In genomic region chr15:92205255-92205739, GRCh38 we compare ENCODE assay signal across 15 cellular contexts.
A peak's percentile ranks its signal among the peaks of the same experiment; 100 is the strongest.
DNase-seq lines count a peak whose midpoint lies in the region; ATAC-seq and TF ChIP-seq lines count a peak whose summit lies in the region.
"Had no signal": no experiment of that assay in that cellular context is flagged by ENCODE, and none has a peak within 500 bp of the region (broad histone marks: within the 10 kb centered on the region; RNA-seq: fewer than 3 reads in every experiment).

No MANE protein-coding gene starts in this region.

- intact Hi-C loops in stomach (cut with DNase I; ENCODE audit: low total_unique reads) = no loop called here

- H3K4me1 Mint-ChIP-seq in brain = no peaks in the 10 kb centered on the region

- no peaks in the 10 kb centered on the region for H3F3A ChIP-seq in smooth muscle cell (ENCODE audit: low read depth)

- no peaks in the 10 kb centered on the region for H3K79me2 ChIP-seq in smooth muscle cell (ENCODE audit: low read depth)

- peaks cover 3 to 19% (median 17%) of the 10 kb centered on the region in 5 experiments for H3K9me3 Mint-ChIP-seq in brain
- H3K9me3 Mint-ChIP-seq: T-helper 1 cell treated with Interleukin-12 subunit alpha and Interleukin-12 subunit beta and Interleukin-4 antibody, amounts not matched to agents 30 μg/mL and 1 μg/mL, for 36 hours had no signal

- no peak for ATAC-seq in esophagus mucosa
- ATAC-seq: gastrocnemius medialis, sciatic nerve had no signal

- TF ChIP-seq CTCF in brain (conservative IDR thresholded peaks at IDR 0.05) (peak; percentile 38 to 53), smooth muscle cell (IDR thresholded peaks at IDR 0.05; ENCODE audit: borderline replicate concordance, insufficient read depth, poor library complexity, severe bottlenecking) (peak; percentile 28), stomach (IDR thresholded peaks at IDR 0.05) (no peak)

- 46% methylated on average over 2 of the region's 2 CpGs for WGBS in smooth muscle cell (ENCODE audit: low lambda C conversion rate)
- 55 to 68% (median 57%) methylated on average over 2 of the region's 2 CpGs for WGBS in stomach, 5 donors

- no peak overlapping the region for H3K9ac ChIP-seq in smooth muscle cell (ENCODE audit: low read depth)

- no peak overlapping the region for H3K4me3 ChIP-seq in smooth muscle cell
- H3K4me3 ChIP-seq in stomach = no peak overlapping the region
- H3K4me3 ChIP-seq: gastrocnemius medialis, tibial artery had no signal

- H3K27ac ChIP-seq in smooth muscle cell (ENCODE audit: low read depth) = no peak overlapping the region
- H3K27ac ChIP-seq in stomach = no peak overlapping the region
- H3K27ac ChIP-seq: gastrocnemius medialis, tibial artery had no signal

- H3K27ac Mint-ChIP-seq in brain = no peak overlapping the region
- H3K27ac Mint-ChIP-seq: T-helper 1 cell treated with Interleukin-12 subunit alpha and Interleukin-12 subunit beta and Interleukin-4 antibody, amounts not matched to agents 30 μg/mL and 1 μg/mL, for 36 hours had no signal

- H4K20me1 ChIP-seq in smooth muscle cell (ENCODE audit: low read depth) = no peaks in the 10 kb centered on the region

- H3K9me3 ChIP-seq in smooth muscle cell (replicated peaks; ENCODE audit: low read depth) (no peaks in the 10 kb centered on the region), stomach (peaks cover 0 to 9% (median 0%) of the 10 kb centered on the region in 4 donors)
- H3K9me3 ChIP-seq: gastrocnemius medialis had no signal

- H3K4me3 Mint-ChIP-seq in brain = no peak overlapping the region
- H3K4me3 Mint-ChIP-seq: T-helper 1 cell treated with Interleukin-12 subunit alpha and Interleukin-12 subunit beta and Interleukin-4 antibody, amounts not matched to agents 30 μg/mL and 1 μg/mL, for 36 hours had no signal

- DNase-seq in SIG-M5 treated with dmso at 0.1 percent for 504 hours (lab: John Stamatoyannopoulos, UW; ENCODE audit: unreplicated experiment) (peak; percentile 6), SIG-M5 (lab: John Stamatoyannopoulos, UW) (no peak), iPS-NIHi7 (ENCODE audit: extremely low spot score) (peak; percentile 44), smooth muscle cell (lab: John Stamatoyannopoulos, UW; ENCODE audit: unreplicated experiment) (no peak), stomach (no peak), COR-L47 (lab: John Stamatoyannopoulos, UW) (no peak)
- DNase-seq: activated CD4-positive, alpha-beta T cell treated with anti-CD3 and anti-CD28 coated beads, Interleukin-2, amount 50 U/mL, for 1 hour; activated gamma-delta T cell; DND-41; gastrocnemius medialis; tibial artery had no signal

- no peak overlapping the region for H2AFZ ChIP-seq in smooth muscle cell (ENCODE audit: low read depth)

- no peak for TF ChIP-seq EP300 in stomach (IDR thresholded peaks at IDR 0.05)

- TF ChIP-seq POLR2A in stomach (IDR thresholded peaks at IDR 0.05) = no peak

- H3K4me1 ChIP-seq in smooth muscle cell (ENCODE audit: low read depth) = peaks cover 4% of the 10 kb centered on the region
- no peaks in the 10 kb centered on the region for H3K4me1 ChIP-seq in stomach
- H3K4me1 ChIP-seq: gastrocnemius medialis, tibial artery had no signal

- no peaks in the 10 kb centered on the region for H3K27me3 ChIP-seq in smooth muscle cell (ENCODE audit: low read depth)
- peaks cover 0 to 10% (median 0%) of the 10 kb centered on the region in 3 donors for H3K27me3 ChIP-seq in stomach
- H3K27me3 ChIP-seq: gastrocnemius medialis, tibial artery had no signal

- peaks cover 11% of the 10 kb centered on the region for H3K27me3 Mint-ChIP-seq in brain

- no peaks in the 10 kb centered on the region for H3K36me3 Mint-ChIP-seq in brain

- H3K36me3 ChIP-seq in smooth muscle cell (ENCODE audit: low read depth) (no peaks in the 10 kb centered on the region), stomach (no peaks in the 10 kb centered on the region)
- H3K36me3 ChIP-seq: gastrocnemius medialis, tibial artery had no signal

- no peak overlapping the region for H3K4me2 ChIP-seq in smooth muscle cell

Comparison
In these comparisons a context has a peak if more than half of its experiments do, and no peak if none do; other contexts are left out.
1. DNase-seq: peak in SIG-M5 treated with dmso at 0.1 percent for 504 hours (single experiment) and iPS-NIHi7 (single experiment); none in SIG-M5 (single experiment), smooth muscle cell (single experiment), stomach (single experiment) and COR-L47 (single experiment).
2. CTCF ChIP-seq: peak in brain (2 of 2) and smooth muscle cell (single experiment); none in stomach (0 of 7).